In the genomic region with DNA sequence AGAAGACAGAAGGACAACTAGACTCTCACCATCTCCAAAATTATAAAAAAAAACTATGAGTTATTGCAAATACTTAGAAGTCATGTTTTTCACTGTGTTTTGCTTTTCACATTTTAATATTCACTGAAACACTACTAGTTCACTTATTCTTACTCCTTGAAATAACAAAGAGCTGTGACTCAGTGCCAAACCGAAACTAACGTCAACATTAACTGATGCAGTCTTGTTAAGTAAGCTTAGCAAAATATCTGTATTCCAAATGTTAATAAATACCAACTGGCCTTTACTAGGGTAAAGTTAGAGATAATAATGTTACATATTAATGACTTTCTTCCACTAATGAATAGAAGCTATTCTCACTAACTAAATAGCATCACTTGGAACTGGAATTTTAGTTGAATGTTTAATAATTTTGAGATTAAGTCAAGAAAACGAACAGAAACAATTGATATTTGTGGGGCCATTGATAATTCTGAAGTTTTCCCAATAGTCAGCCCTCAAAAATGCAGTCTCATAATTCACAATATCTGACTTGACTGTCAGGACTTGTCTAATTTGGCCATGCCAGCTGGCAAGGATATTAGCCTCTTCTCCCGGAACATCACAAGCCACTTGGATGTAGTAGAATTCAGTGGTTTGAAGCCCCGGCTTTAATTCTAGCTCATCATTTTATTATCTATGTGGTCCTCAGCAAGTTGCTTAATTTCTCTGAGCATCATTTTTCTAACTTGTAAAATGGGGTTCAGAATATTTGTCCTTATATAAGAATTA, we compare ENCODE assay signal across 1 cellular context.
A peak's percentile ranks its signal among the peaks of the same experiment; 100 is the strongest.
TF ChIP-seq lines count a peak whose summit lies in the region.

No MANE protein-coding gene starts in this region.

TF ChIP-seq in IMR-90, 13 proteins besides CTCF, POLR2A, EP300 and RAD21:
- TF ChIP-seq FOS (IDR thresholded peaks at IDR 0.05; ENCODE audit: low read depth, low read length) (peak; percentile 56; the same call in 1 of the 2 replicates), RFX5 (IDR thresholded peaks at IDR 0.05; ENCODE audit: low read depth, low read length) (no peak)
